ENCODE assay signal across 9 cellular contexts in the genomic region with DNA sequence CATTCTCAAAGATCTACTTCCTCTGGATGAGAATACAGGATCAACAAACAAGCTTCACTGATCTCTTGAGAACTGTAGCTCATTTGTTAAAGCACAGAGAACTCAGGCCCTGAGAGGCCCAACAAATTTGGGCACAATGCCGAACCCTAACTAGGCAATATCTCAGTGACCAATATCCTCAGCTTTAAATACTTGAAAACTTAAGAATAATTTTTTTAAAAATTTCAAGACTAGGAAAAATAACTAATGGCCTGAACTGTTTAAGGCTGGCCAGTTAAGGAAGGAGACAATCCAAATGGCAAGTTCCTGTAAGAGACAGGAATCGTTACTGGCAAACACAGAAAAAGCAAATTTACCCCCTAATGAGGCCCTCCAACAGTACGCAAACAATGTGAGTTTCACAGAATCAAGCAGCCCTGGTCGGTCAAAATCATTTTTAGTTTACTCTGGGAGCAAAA. TPM values are rescaled to one million over a fixed set of nuclear protein-coding genes. Genes with fewer than 3 reads are reported as not detected.
DNase-seq lines count a peak whose midpoint lies in the region; ATAC-seq and TF ChIP-seq lines count a peak whose summit lies in the region.
"Had no signal": no experiment of that assay in that cellular context is flagged by ENCODE, and none has a peak within 500 bp of the region (broad histone marks: within the 10 kb centered on the region; RNA-seq: fewer than 3 reads in every experiment).

No MANE protein-coding gene starts in this region.

- intact Hi-C loops in sciatic nerve (cut with DNase I): no loop called here

- H3K4me3 ChIP-seq in GM23338 (0 out of 2 replicates have a peak overlapping the region, but pooled peaks have one; percentile 9), hepatocyte (peak overlapping the region; percentile 5)

- WGBS in hepatocyte (ENCODE audit: low lambda C conversion rate, missing lambda C conversion rate): 20% methylated on average over 4 of the region's 4 CpGs

- peaks cover 28% of the 10 kb centered on the region for H3K4me1 ChIP-seq in GM23338 (ENCODE audit: insufficient read depth)
- H3K4me1 ChIP-seq in hepatocyte (ENCODE audit: insufficient read depth): peaks cover 32% of the 10 kb centered on the region

- peaks cover 26% of the 10 kb centered on the region for H3K4me1 Mint-ChIP-seq in GM23338
- H3K4me1 Mint-ChIP-seq in stimulated activated memory B cell treated with anti-CD40 and anti-IgM and Interleukin-4, amounts not matched to agents 10 μg/mL and 1 μg/mL and 100 μg/mL, for 72 hours: no peaks in the 10 kb centered on the region
- H3K4me1 Mint-ChIP-seq in activated CD8-positive, alpha-beta memory T cell treated with anti-CD3 and anti-CD28 coated beads, Interleukin-2, amount 10 ng/mL, durations not matched to agents 7 days and 5 days: peaks cover 2% of the 10 kb centered on the region

- no peaks in the 10 kb centered on the region for H3K9me2 ChIP-seq in GM23338 (ENCODE audit: insufficient read depth)
- no peaks in the 10 kb centered on the region for H3K9me2 ChIP-seq in hepatocyte (replicated peaks; ENCODE audit: insufficient read depth)

- CTCF ChIA-PET in activated CD8-positive, alpha-beta memory T cell treated with anti-CD3 and anti-CD28 coated beads, Interleukin-2, amount 10 ng/mL, durations not matched to agents 7 days and 5 days (lab: Charles Lee): interaction anchor here (0.9 kb wide), 1 partner anchor 91 kb away, joined by 4 read pairs; no protein-coding TSS in a partner anchor

- H4K20me1 ChIP-seq in GM23338 (replicated peaks; ENCODE audit: insufficient read depth) (no peaks in the 10 kb centered on the region), hepatocyte (ENCODE audit: insufficient read depth, poor library complexity, severe bottlenecking) (no peaks in the 10 kb centered on the region)

- TF ChIP-seq CTCF in GM23338 (conservative IDR thresholded peaks at IDR 0.05; ENCODE audit: low read depth in 2 of 2) (no peak), hepatocyte (IDR thresholded peaks at IDR 0.05; ENCODE audit: poor library complexity) (no peak)

- DNase-seq in GM23338 (ENCODE audit: low spot score): peak; percentile 23
- peak; percentile 62 for DNase-seq in astrocyte of the hippocampus (ENCODE audit: low read depth, low spot score)
- no peak for DNase-seq in hepatocyte (ENCODE audit: low spot score)
- no peak for DNase-seq in sciatic nerve (ENCODE audit: low spot score)
- no peak for DNase-seq in activated CD4-positive, CD25-positive, alpha-beta regulatory T cell (lab: John Stamatoyannopoulos, UW)
- no peak for DNase-seq in activated CD8-positive, alpha-beta memory T cell treated with anti-CD3 and anti-CD28 coated beads, Interleukin-2, amount 10 ng/mL, durations not matched to agents 7 days and 5 days
- no peak for DNase-seq in DMS79 (lab: John Stamatoyannopoulos, UW)
- DNase-seq: T-cell had no signal

- H3K4me2 ChIP-seq in GM23338 (peak overlapping the region; percentile 48), hepatocyte (peak overlapping the region; percentile 65)

- H3K27ac ChIP-seq in GM23338 (ENCODE audit: low read depth) (peak overlapping the region; percentile 86), hepatocyte (peak overlapping the region; percentile 85)

- H3K36me3 ChIP-seq in GM23338 (ENCODE audit: insufficient read depth): no peaks in the 10 kb centered on the region
- no peaks in the 10 kb centered on the region for H3K36me3 ChIP-seq in hepatocyte (replicated peaks; ENCODE audit: insufficient read depth, low read depth)

- H2AFZ ChIP-seq in GM23338 (no peak overlapping the region), hepatocyte (peak overlapping the region; percentile 11)

- peaks cover 2% of the 10 kb centered on the region; the same call in 1 of the 3 replicates for H3K36me3 Mint-ChIP-seq in GM23338 (ENCODE audit: low read depth)
- H3K36me3 Mint-ChIP-seq in stimulated activated memory B cell treated with anti-CD40 and anti-IgM and Interleukin-4, amounts not matched to agents 10 μg/mL and 1 μg/mL and 100 μg/mL, for 72 hours: peaks cover 37% of the 10 kb centered on the region
- peaks cover 12% of the 10 kb centered on the region for H3K36me3 Mint-ChIP-seq in activated CD8-positive, alpha-beta memory T cell treated with anti-CD3 and anti-CD28 coated beads, Interleukin-2, amount 10 ng/mL, durations not matched to agents 7 days and 5 days

- H3K9me3 Mint-ChIP-seq in GM23338: no peaks in the 10 kb centered on the region
- H3K9me3 Mint-ChIP-seq in stimulated activated memory B cell treated with anti-CD40 and anti-IgM and Interleukin-4, amounts not matched to agents 10 μg/mL and 1 μg/mL and 100 μg/mL, for 72 hours: no peaks in the 10 kb centered on the region
- no peaks in the 10 kb centered on the region for H3K9me3 Mint-ChIP-seq in activated CD8-positive, alpha-beta memory T cell treated with anti-CD3 and anti-CD28 coated beads, Interleukin-2, amount 10 ng/mL, durations not matched to agents 7 days and 5 days (ENCODE audit: low read depth)
- H3K9me3 Mint-ChIP-seq: T-cell had no signal

- H3K79me2 ChIP-seq in GM23338 (replicated peaks; ENCODE audit: insufficient read depth) (peaks cover 35% of the 10 kb centered on the region), hepatocyte (peaks cover 35% of the 10 kb centered on the region)

- peak overlapping the region; percentile 97 for H3K27ac Mint-ChIP-seq in GM23338
- no peak overlapping the region for H3K27ac Mint-ChIP-seq in stimulated activated memory B cell treated with anti-CD40 and anti-IgM and Interleukin-4, amounts not matched to agents 10 μg/mL and 1 μg/mL and 100 μg/mL, for 72 hours
- no peak overlapping the region for H3K27ac Mint-ChIP-seq in activated CD8-positive, alpha-beta memory T cell treated with anti-CD3 and anti-CD28 coated beads, Interleukin-2, amount 10 ng/mL, durations not matched to agents 7 days and 5 days
- H3K27ac Mint-ChIP-seq: T-cell had no signal

- H3K9me3 ChIP-seq in hepatocyte (ENCODE audit: low read depth): no peaks in the 10 kb centered on the region

- ATAC-seq in GM23338 (peak; percentile 78), sciatic nerve (peak; percentile 84)
- ATAC-seq in stimulated activated memory B cell treated with anti-CD40 and anti-IgM and Interleukin-4, amounts not matched to agents 10 μg/mL and 1 μg/mL and 100 μg/mL, for 72 hours: no peak
- no peak for ATAC-seq in activated CD8-positive, alpha-beta memory T cell treated with anti-CD3 and anti-CD28 coated beads, Interleukin-2, amount 10 ng/mL, durations not matched to agents 7 days and 5 days
- ATAC-seq: T-cell had no signal

- no peaks in the 10 kb centered on the region for H3F3A ChIP-seq in GM23338 (replicated peaks; ENCODE audit: low read depth)

- peak overlapping the region; percentile 51 for H3K4me3 Mint-ChIP-seq in GM23338
- H3K4me3 Mint-ChIP-seq in stimulated activated memory B cell treated with anti-CD40 and anti-IgM and Interleukin-4, amounts not matched to agents 10 μg/mL and 1 μg/mL and 100 μg/mL, for 72 hours: no peak overlapping the region
- no peak overlapping the region for H3K4me3 Mint-ChIP-seq in activated CD8-positive, alpha-beta memory T cell treated with anti-CD3 and anti-CD28 coated beads, Interleukin-2, amount 10 ng/mL, durations not matched to agents 7 days and 5 days
- H3K4me3 Mint-ChIP-seq: T-cell had no signal

- H3K27me3 ChIP-seq in GM23338 (ENCODE audit: insufficient read depth): no peaks in the 10 kb centered on the region
- no peaks in the 10 kb centered on the region for H3K27me3 ChIP-seq in hepatocyte

- peaks cover 4% of the 10 kb centered on the region for H3K27me3 Mint-ChIP-seq in GM23338 (ENCODE audit: insufficient read depth, low read depth, poor library complexity)
- no peaks in the 10 kb centered on the region for H3K27me3 Mint-ChIP-seq in stimulated activated memory B cell treated with anti-CD40 and anti-IgM and Interleukin-4, amounts not matched to agents 10 μg/mL and 1 μg/mL and 100 μg/mL, for 72 hours
- H3K27me3 Mint-ChIP-seq in activated CD8-positive, alpha-beta memory T cell treated with anti-CD3 and anti-CD28 coated beads, Interleukin-2, amount 10 ng/mL, durations not matched to agents 7 days and 5 days: no peaks in the 10 kb centered on the region
- H3K27me3 Mint-ChIP-seq: T-cell had no signal

TF ChIP-seq in GM23338, 12 proteins besides CTCF, POLR2A, EP300 and RAD21 (continues in another document):
- TF ChIP-seq ZNF114 (CRISPR knock-in tag; IDR thresholded peaks at IDR 0.05): no peak
- TF ChIP-seq EZH2phosphoT487 (IDR thresholded peaks at IDR 0.05; ENCODE audit: unreplicated experiment): no peak
- TF ChIP-seq CREB1 (CRISPR knock-in tag; IDR thresholded peaks at IDR 0.05; ENCODE audit: low read depth): no peak
- no peak for TF ChIP-seq EZH2 (IDR thresholded peaks at IDR 0.05; ENCODE audit: low read depth, unreplicated experiment)
- no peak for TF ChIP-seq POLR2AphosphoS5 (IDR thresholded peaks at IDR 0.05; ENCODE audit: low read depth)

RNA-seq across cellular contexts. Expression of a gene that starts 39.7 kb away (rescaled TPM):
- total RNA-seq in GM23338 (2014; rRNA removed; shearing (Covaris generic)): 85.4 and 107 TPM in 2 replicates
- polyA plus RNA-seq in GM23338 (2016; fragmentation: Nextera tagmentation; extraction: Ambion mirVana) (27.1 and 33.9 TPM in 2 replicates), hepatocyte (49.2 and 52.0 TPM in 2 replicates)
- total RNA-seq in hepatocyte (50.7 and 58.7 TPM in 2 replicates), sciatic nerve (89.9 TPM)
- 10 to 100 TPM; 64.4 to 64.9 TPM for total RNA-seq in activated CD8-positive, alpha-beta memory T cell treated with anti-CD3 and anti-CD28 coated beads, Interleukin-2, amount 10 ng/mL, durations not matched to agents 7 days and 5 days

Comparison
In these comparisons a context has a peak if more than half of its experiments do, and no peak if none do; other contexts are left out.
1. ATAC-seq: peak in GM23338 (single experiment) and sciatic nerve (single experiment); none in stimulated activated memory B cell treated with anti-CD40 and anti-IgM and Interleukin-4, amounts not matched to agents 10 μg/mL and 1 μg/mL and 100 μg/mL, for 72 hours (single experiment) and activated CD8-positive, alpha-beta memory T cell treated with anti-CD3 and anti-CD28 coated beads, Interleukin-2, amount 10 ng/mL, durations not matched to agents 7 days and 5 days (single experiment).
2. DNase-seq: peak in GM23338 (single experiment) and astrocyte of the hippocampus (single experiment); none in hepatocyte (single experiment), sciatic nerve (single experiment), activated CD4-positive, CD25-positive, alpha-beta regulatory T cell (0 of 4), activated CD8-positive, alpha-beta memory T cell treated with anti-CD3 and anti-CD28 coated beads, Interleukin-2, amount 10 ng/mL, durations not matched to agents 7 days and 5 days (single experiment) and DMS79 (single experiment).